In the genomic region with DNA sequence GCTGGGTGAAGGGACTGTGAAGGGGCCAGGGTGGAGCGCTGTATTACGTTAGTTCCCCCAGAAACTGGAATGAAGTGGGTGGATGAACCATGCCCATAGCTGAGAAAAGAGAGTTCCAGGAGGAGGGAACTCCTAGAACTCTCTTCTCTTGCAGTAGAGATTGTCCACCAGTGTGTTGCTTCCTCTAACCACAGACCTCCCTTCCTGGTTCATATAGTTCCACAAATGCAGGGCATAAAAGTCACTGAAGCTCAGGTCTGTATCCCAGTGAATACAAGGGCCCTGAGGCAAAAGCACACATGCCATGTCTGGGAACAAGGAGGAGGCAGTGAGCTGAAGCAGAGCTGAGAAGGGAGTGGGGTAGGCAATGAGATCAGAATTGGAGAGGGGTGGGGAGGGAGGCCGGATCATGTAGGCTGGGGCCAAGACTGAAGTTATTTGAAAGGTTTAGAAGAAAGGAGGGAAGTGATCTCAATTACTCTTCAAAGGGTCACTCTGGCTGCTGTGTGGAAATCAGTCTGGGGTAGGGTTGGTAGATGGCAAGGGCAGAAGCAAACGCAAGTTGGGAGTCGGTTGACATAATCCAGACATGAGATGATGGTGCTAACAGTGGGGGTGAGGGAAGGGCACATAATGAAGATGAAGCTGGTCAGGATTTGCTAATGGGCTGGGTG, we compare ENCODE assay signal across 1 cellular context.
TF ChIP-seq lines count a peak whose summit lies in the region.

No MANE protein-coding gene starts in this region.

TF ChIP-seq in SK-N-SH, 30 proteins besides CTCF, POLR2A, EP300 and RAD21 (continued from another document):
- TF ChIP-seq CHD2 (IDR thresholded peaks at IDR 0.05; ENCODE audit: low read length, partially characterized antibody), result no peak
- no peak for TF ChIP-seq GABPA (IDR thresholded peaks at IDR 0.05; ENCODE audit: low read depth)
- TF ChIP-seq GATA2 (CRISPR knock-in tag; IDR thresholded peaks at IDR 0.05), result peak; percentile 43; the same call in 1 of the 2 replicates
- no peak for TF ChIP-seq RXRA (IDR thresholded peaks at IDR 0.05; ENCODE audit: borderline replicate concordance, low read depth)
- no peak for TF ChIP-seq FOSL2 (IDR thresholded peaks at IDR 0.05; ENCODE audit: borderline replicate concordance, low read depth)
- TF ChIP-seq, protein P1, sequence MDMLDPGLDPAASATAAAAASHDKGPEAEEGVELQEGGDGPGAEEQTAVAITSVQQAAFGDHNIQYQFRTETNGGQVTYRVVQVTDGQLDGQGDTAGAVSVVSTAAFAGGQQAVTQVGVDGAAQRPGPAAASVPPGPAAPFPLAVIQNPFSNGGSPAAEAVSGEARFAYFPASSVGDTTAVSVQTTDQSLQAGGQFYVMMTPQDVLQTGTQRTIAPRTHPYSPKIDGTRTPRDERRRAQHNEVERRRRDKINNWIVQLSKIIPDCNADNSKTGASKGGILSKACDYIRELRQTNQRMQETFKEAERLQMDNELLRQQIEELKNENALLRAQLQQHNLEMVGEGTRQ (IDR thresholded peaks at IDR 0.05; ENCODE audit: borderline replicate concordance, low read depth, low read length), result no peak
- peak; percentile 41; the same call in 1 of the 2 replicates for TF ChIP-seq TCF12 (IDR thresholded peaks at IDR 0.05)
- no peak for TF ChIP-seq SMC3 (IDR thresholded peaks at IDR 0.05; ENCODE audit: low read depth, low read length)
- TF ChIP-seq, protein P2, sequence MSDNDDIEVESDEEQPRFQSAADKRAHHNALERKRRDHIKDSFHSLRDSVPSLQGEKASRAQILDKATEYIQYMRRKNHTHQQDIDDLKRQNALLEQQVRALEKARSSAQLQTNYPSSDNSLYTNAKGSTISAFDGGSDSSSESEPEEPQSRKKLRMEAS (IDR thresholded peaks at IDR 0.05; ENCODE audit: low read depth), result no peak
- no peak for TF ChIP-seq FOXM1 (IDR thresholded peaks at IDR 0.05; ENCODE audit: low read depth)
- no peak for TF ChIP-seq POLR2AphosphoS5 (IDR thresholded peaks at IDR 0.05; ENCODE audit: low read depth, low read length)
- TF ChIP-seq NRF1 (IDR thresholded peaks at IDR 0.05; ENCODE audit: low read depth, low read length), result no peak
- TF ChIP-seq ELF1 (IDR thresholded peaks at IDR 0.05), result no peak
- TF ChIP-seq NFIC (IDR thresholded peaks at IDR 0.05; ENCODE audit: borderline replicate concordance), result no peak
- no peak for TF ChIP-seq YY1 (IDR thresholded peaks at IDR 0.05; ENCODE audit: low read depth)
- TF ChIP-seq, protein P3, sequence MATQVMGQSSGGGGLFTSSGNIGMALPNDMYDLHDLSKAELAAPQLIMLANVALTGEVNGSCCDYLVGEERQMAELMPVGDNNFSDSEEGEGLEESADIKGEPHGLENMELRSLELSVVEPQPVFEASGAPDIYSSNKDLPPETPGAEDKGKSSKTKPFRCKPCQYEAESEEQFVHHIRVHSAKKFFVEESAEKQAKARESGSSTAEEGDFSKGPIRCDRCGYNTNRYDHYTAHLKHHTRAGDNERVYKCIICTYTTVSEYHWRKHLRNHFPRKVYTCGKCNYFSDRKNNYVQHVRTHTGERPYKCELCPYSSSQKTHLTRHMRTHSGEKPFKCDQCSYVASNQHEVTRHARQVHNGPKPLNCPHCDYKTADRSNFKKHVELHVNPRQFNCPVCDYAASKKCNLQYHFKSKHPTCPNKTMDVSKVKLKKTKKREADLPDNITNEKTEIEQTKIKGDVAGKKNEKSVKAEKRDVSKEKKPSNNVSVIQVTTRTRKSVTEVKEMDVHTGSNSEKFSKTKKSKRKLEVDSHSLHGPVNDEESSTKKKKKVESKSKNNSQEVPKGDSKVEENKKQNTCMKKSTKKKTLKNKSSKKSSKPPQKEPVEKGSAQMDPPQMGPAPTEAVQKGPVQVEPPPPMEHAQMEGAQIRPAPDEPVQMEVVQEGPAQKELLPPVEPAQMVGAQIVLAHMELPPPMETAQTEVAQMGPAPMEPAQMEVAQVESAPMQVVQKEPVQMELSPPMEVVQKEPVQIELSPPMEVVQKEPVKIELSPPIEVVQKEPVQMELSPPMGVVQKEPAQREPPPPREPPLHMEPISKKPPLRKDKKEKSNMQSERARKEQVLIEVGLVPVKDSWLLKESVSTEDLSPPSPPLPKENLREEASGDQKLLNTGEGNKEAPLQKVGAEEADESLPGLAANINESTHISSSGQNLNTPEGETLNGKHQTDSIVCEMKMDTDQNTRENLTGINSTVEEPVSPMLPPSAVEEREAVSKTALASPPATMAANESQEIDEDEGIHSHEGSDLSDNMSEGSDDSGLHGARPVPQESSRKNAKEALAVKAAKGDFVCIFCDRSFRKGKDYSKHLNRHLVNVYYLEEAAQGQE (IDR thresholded peaks at IDR 0.05; ENCODE audit: low read depth, low read length), result no peak
- TF ChIP-seq, protein P4, sequence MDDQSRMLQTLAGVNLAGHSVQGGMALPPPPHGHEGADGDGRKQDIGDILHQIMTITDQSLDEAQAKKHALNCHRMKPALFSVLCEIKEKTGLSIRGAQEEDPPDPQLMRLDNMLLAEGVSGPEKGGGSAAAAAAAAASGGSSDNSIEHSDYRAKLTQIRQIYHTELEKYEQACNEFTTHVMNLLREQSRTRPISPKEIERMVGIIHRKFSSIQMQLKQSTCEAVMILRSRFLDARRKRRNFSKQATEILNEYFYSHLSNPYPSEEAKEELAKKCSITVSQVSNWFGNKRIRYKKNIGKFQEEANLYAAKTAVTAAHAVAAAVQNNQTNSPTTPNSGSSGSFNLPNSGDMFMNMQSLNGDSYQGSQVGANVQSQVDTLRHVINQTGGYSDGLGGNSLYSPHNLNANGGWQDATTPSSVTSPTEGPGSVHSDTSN (IDR thresholded peaks at IDR 0.05), result no peak
